ENCODE assay signal across 13 cellular contexts in genomic region chr7:134919240-134919641, GRCh38.
A peak's percentile ranks its signal among the peaks of the same experiment; 100 is the strongest.
DNase-seq lines count a peak whose midpoint lies in the region; ATAC-seq and TF ChIP-seq lines count a peak whose summit lies in the region.
"Had no signal": no experiment of that assay in that cellular context is flagged by ENCODE, and none has a peak within 500 bp of the region (broad histone marks: within the 10 kb centered on the region; RNA-seq: fewer than 3 reads in every experiment).

No MANE protein-coding gene starts in this region.

- TF ChIP-seq CTCF in epithelial cell of esophagus (IDR thresholded peaks at IDR 0.05; ENCODE audit: insufficient read depth, low read depth, low read length, missing control alignments) (no peak), transverse colon (IDR thresholded peaks at IDR 0.05) (no peak), uterus (IDR thresholded peaks at IDR 0.05) (no peak)

- peak overlapping the region; percentile 24 to 76 (median 68) for H3K27ac ChIP-seq in transverse colon
- H3K27ac ChIP-seq in uterus = peak overlapping the region in 1 of 2 donors; percentile 7
- H3K27ac ChIP-seq: body of pancreas, testis had no signal

- no peak overlapping the region for H3K4me3 ChIP-seq in epithelial cell of esophagus (ENCODE audit: low read length)
- H3K4me3 ChIP-seq in transverse colon = no peak overlapping the region
- no peak overlapping the region for H3K4me3 ChIP-seq in uterus
- H3K4me3 ChIP-seq: body of pancreas, testis had no signal

- no peaks in the 10 kb centered on the region for H3K36me3 Mint-ChIP-seq in activated T-cell treated with anti-CD3 and anti-CD28 coated beads, Interleukin-2, amount 50 U/mL, for 72 hours (ENCODE audit: insufficient read depth in 2 of 2)
- H3K36me3 Mint-ChIP-seq: memory B cell had no signal

- in situ Hi-C loops in transverse colon (cut with MboI; ENCODE audit: low pct_ligation_motif_present in 1 of 4, low pct_unique_long_range_greater_than_20kb in 1 of 4, low sequenced_read_pairs in 3 of 4) = no loop called here

- H3K4me1 ChIP-seq in transverse colon (peaks cover 4 to 19% (median 11%) of the 10 kb centered on the region in 4 donors), uterus (peaks cover 10 to 11% of the 10 kb centered on the region in 2 donors)
- H3K4me1 ChIP-seq: body of pancreas, testis had no signal

- TF ChIP-seq POLR2A in transverse colon (IDR thresholded peaks at IDR 0.05) = no peak
- no peak for TF ChIP-seq POLR2A in uterus (IDR thresholded peaks at IDR 0.05)

- intact Hi-C loops in transverse colon (cut with DNase I; ENCODE audit: low total_unique reads) = no loop called here
- intact Hi-C loops in uterus (cut with DNase I; ENCODE audit: low total_unique reads) = no loop called here

- no peaks in the 10 kb centered on the region for H3K27me3 Mint-ChIP-seq in activated T-cell treated with anti-CD3 and anti-CD28 coated beads, Interleukin-2, amount 50 U/mL, for 72 hours (ENCODE audit: low read depth)
- H3K27me3 Mint-ChIP-seq: activated CD4-positive, alpha-beta T cell treated with anti-CD3 and anti-CD28 coated beads, Interleukin-2, amount 10 ng/mL, durations not matched to agents 7 days and 5 days; memory B cell had no signal

- no peaks in the 10 kb centered on the region for H3K9me3 Mint-ChIP-seq in activated T-cell treated with anti-CD3 and anti-CD28 coated beads, Interleukin-2, amount 50 U/mL, for 72 hours
- H3K9me3 Mint-ChIP-seq: activated CD4-positive, alpha-beta T cell treated with anti-CD3 and anti-CD28 coated beads, Interleukin-2, amount 10 ng/mL, durations not matched to agents 7 days and 5 days; memory B cell had no signal

- H3K9me3 ChIP-seq in transverse colon (no peaks in the 10 kb centered on the region), uterus (no peaks in the 10 kb centered on the region)
- H3K9me3 ChIP-seq: body of pancreas, testis had no signal

- H3K27me3 ChIP-seq in transverse colon (no peaks in the 10 kb centered on the region), uterus (no peaks in the 10 kb centered on the region)
- H3K27me3 ChIP-seq: body of pancreas, testis had no signal

- ATAC-seq in activated T-cell treated with anti-CD3 and anti-CD28 coated beads, Interleukin-2, amount 50 U/mL, for 72 hours (replicated peaks in 1 of 2) = peak; percentile 84 to 88
- peak; percentile 58 for ATAC-seq in HG03039 (IDR thresholded peaks at IDR 0.05; ENCODE audit: unreplicated experiment)
- ATAC-seq: body of pancreas had no signal

- H3K36me3 ChIP-seq in transverse colon (no peaks in the 10 kb centered on the region), uterus (no peaks in the 10 kb centered on the region)

- DNase-seq in activated T-cell treated with anti-CD3 and anti-CD28 coated beads, Interleukin-2, amount 50 U/mL, for 72 hours = no peak
- no peak for DNase-seq in activated T-cell treated with anti-CD3 and anti-CD28 coated beads, Interleukin-2, amount 50 U/mL, for 48 hours
- DNase-seq in epithelial cell of esophagus (ENCODE audit: low read depth) (peak; percentile 48), transverse colon (no peak), uterus (no peak), amygdala (lab: John Stamatoyannopoulos, UW) (no peak), superior temporal gyrus (ENCODE audit: extremely low spot score) (no peak)
- DNase-seq: activated CD4-positive, alpha-beta T cell treated with anti-CD3 and anti-CD28 coated beads, Interleukin-2, amount 10 ng/mL, durations not matched to agents 7 days and 5 days; body of pancreas; NCI-H1092; testis had no signal

- H3K27ac Mint-ChIP-seq in activated T-cell treated with anti-CD3 and anti-CD28 coated beads, Interleukin-2, amount 50 U/mL, for 72 hours = no peak overlapping the region
- H3K27ac Mint-ChIP-seq: activated CD4-positive, alpha-beta T cell treated with anti-CD3 and anti-CD28 coated beads, Interleukin-2, amount 10 ng/mL, durations not matched to agents 7 days and 5 days; memory B cell had no signal

- peaks cover 28% of the 10 kb centered on the region for H3K4me1 Mint-ChIP-seq in activated T-cell treated with anti-CD3 and anti-CD28 coated beads, Interleukin-2, amount 50 U/mL, for 72 hours (ENCODE audit: low read depth)
- H3K4me1 Mint-ChIP-seq: activated CD4-positive, alpha-beta T cell treated with anti-CD3 and anti-CD28 coated beads, Interleukin-2, amount 10 ng/mL, durations not matched to agents 7 days and 5 days; memory B cell had no signal

- no peak for TF ChIP-seq EP300 in transverse colon (IDR thresholded peaks at IDR 0.05; ENCODE audit: low read depth)

- H3K4me3 Mint-ChIP-seq in activated T-cell treated with anti-CD3 and anti-CD28 coated beads, Interleukin-2, amount 50 U/mL, for 72 hours = peak overlapping the region in 1 of 2 donors; percentile 20
- H3K4me3 Mint-ChIP-seq: activated CD4-positive, alpha-beta T cell treated with anti-CD3 and anti-CD28 coated beads, Interleukin-2, amount 10 ng/mL, durations not matched to agents 7 days and 5 days; memory B cell had no signal
